ENCODE assay signal across 2 cellular contexts in the genomic region with DNA sequence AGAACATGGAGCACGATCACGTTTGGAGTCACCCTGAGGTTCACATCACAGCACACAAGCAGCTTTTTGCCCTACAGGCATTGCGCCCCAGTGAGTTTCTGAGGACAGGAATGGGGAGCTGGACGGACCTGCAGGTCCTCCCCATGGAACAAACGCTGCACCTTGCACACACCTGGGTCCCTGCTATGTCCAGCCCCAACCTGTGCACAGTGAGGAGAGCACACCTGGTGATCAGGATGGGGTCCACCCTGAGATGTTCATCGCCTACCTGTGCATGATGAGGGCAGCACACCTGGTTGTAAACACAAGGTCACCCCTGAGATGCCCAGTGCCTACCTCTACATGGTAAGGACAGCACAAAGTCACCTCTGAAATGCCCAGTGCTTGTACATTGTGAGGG.
TF ChIP-seq lines count a peak whose summit lies in the region.

No MANE protein-coding gene starts in this region.

TF ChIP-seq in IMR-90, 13 proteins besides CTCF, POLR2A, EP300 and RAD21:
- no peak for TF ChIP-seq CEBPB (IDR thresholded peaks at IDR 0.05; ENCODE audit: low read depth, low read length)
- no peak for TF ChIP-seq MXI1 (IDR thresholded peaks at IDR 0.05; ENCODE audit: borderline replicate concordance, low read depth, low read length)
- TF ChIP-seq, protein P1, sequence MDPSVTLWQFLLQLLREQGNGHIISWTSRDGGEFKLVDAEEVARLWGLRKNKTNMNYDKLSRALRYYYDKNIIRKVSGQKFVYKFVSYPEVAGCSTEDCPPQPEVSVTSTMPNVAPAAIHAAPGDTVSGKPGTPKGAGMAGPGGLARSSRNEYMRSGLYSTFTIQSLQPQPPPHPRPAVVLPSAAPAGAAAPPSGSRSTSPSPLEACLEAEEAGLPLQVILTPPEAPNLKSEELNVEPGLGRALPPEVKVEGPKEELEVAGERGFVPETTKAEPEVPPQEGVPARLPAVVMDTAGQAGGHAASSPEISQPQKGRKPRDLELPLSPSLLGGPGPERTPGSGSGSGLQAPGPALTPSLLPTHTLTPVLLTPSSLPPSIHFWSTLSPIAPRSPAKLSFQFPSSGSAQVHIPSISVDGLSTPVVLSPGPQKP (IDR thresholded peaks at IDR 0.05; ENCODE audit: borderline replicate concordance, low read depth, low read length), result no peak
- no peak for TF ChIP-seq MAZ (IDR thresholded peaks at IDR 0.05; ENCODE audit: borderline replicate concordance, low read depth, low read length)
- TF ChIP-seq SMC3 (IDR thresholded peaks at IDR 0.05; ENCODE audit: low read depth, low read length), result no peak
- no peak for TF ChIP-seq CHD1 (IDR thresholded peaks at IDR 0.05; ENCODE audit: low read depth, low read length)
- no peak for TF ChIP-seq MAFK (IDR thresholded peaks at IDR 0.05; ENCODE audit: low read depth, low read length)
- TF ChIP-seq BHLHE40 (IDR thresholded peaks at IDR 0.05; ENCODE audit: low read depth, low read length), result no peak
- TF ChIP-seq, protein P2, sequence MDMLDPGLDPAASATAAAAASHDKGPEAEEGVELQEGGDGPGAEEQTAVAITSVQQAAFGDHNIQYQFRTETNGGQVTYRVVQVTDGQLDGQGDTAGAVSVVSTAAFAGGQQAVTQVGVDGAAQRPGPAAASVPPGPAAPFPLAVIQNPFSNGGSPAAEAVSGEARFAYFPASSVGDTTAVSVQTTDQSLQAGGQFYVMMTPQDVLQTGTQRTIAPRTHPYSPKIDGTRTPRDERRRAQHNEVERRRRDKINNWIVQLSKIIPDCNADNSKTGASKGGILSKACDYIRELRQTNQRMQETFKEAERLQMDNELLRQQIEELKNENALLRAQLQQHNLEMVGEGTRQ (IDR thresholded peaks at IDR 0.05; ENCODE audit: low read depth, low read length), result no peak
- TF ChIP-seq RCOR1 (IDR thresholded peaks at IDR 0.05; ENCODE audit: insufficient replicate concordance, low read length), result no peak
- TF ChIP-seq FOS (IDR thresholded peaks at IDR 0.05; ENCODE audit: low read depth, low read length), result no peak
- no peak for TF ChIP-seq NFE2L2 (IDR thresholded peaks at IDR 0.05; ENCODE audit: low read depth, low read length)
- no peak for TF ChIP-seq RFX5 (IDR thresholded peaks at IDR 0.05; ENCODE audit: low read depth, low read length)

TF ChIP-seq in H1, 55 proteins besides CTCF, POLR2A, EP300 and RAD21:
- TF ChIP-seq BACH1 (IDR thresholded peaks at IDR 0.05; ENCODE audit: low read length), result no peak
